ENCODE assay signal across 13 cellular contexts in genomic region chr17:77862890-77863813, GRCh38.
A peak's percentile ranks its signal among the peaks of the same experiment; 100 is the strongest.
DNase-seq lines count a peak whose midpoint lies in the region; ATAC-seq and TF ChIP-seq lines count a peak whose summit lies in the region.
"Had no signal": no experiment of that assay in that cellular context is flagged by ENCODE, and none has a peak within 500 bp of the region (broad histone marks: within the 10 kb centered on the region; RNA-seq: fewer than 3 reads in every experiment).

No MANE protein-coding gene starts in this region.

- DNase-seq in activated CD8-positive, alpha-beta memory T cell treated with anti-CD3 and anti-CD28 coated beads, Interleukin-2, amount 10 ng/mL, durations not matched to agents 7 days and 5 days, result no peak
- no peak for DNase-seq in activated CD8-positive, alpha-beta memory T cell treated with anti-CD3 and anti-CD28 coated beads, Interleukin-2, amount 50 U/mL, for 48 hours
- DNase-seq in PC-3 (peak; percentile 25), right atrium auricular region (ENCODE audit: low spot score) (no peak), spleen (peak; percentile 46), omental fat pad (ENCODE audit: low spot score) (no peak), T-helper 1 cell (no peak)
- DNase-seq: activated CD4-positive, CD25-positive, alpha-beta regulatory T cell; activated T-cell treated with anti-CD3 and anti-CD28 coated beads, Interleukin-2, amount 50 U/mL, for 1 hour had no signal

- TF ChIP-seq CTCF in PC-3 (conservative IDR thresholded peaks at IDR 0.05; ENCODE audit: low read depth, low read length) (no peak), right atrium auricular region (IDR thresholded peaks at IDR 0.05) (no peak), spleen (IDR thresholded peaks at IDR 0.05 in 8 of 11, conservative IDR thresholded peaks at IDR 0.05 in 3 of 11) (no peak), omental fat pad (IDR thresholded peaks at IDR 0.05) (no peak)

- ATAC-seq in activated CD8-positive, alpha-beta memory T cell treated with anti-CD3 and anti-CD28 coated beads, Interleukin-2, amount 10 ng/mL, durations not matched to agents 7 days and 5 days, result peak; percentile 31
- no peak for ATAC-seq in PC-3
- ATAC-seq in GM21423 (IDR thresholded peaks at IDR 0.05; ENCODE audit: unreplicated experiment), result no peak
- ATAC-seq in omental fat pad (ENCODE audit: low FRiP score), result no peak

- no peak overlapping the region for H3K4me2 ChIP-seq in PC-3 (ENCODE audit: low read length)
- H3K4me2 ChIP-seq: SK-N-SH had no signal

- no peak overlapping the region for H3K4me3 Mint-ChIP-seq in activated CD8-positive, alpha-beta memory T cell treated with anti-CD3 and anti-CD28 coated beads, Interleukin-2, amount 10 ng/mL, durations not matched to agents 7 days and 5 days

- CTCF ChIA-PET in activated CD8-positive, alpha-beta memory T cell treated with anti-CD3 and anti-CD28 coated beads, Interleukin-2, amount 10 ng/mL, durations not matched to agents 7 days and 5 days (lab: Charles Lee), result interaction anchor here (1.3 kb wide), 1 partner anchor 17 kb away, joined by 4 read pairs; no protein-coding TSS in a partner anchor
- CTCF ChIA-PET in PC-3 (lab: Charles Lee), result no interaction called here

- H3K27me3 ChIP-seq in PC-3 (ENCODE audit: low read length) (peaks cover 41% of the 10 kb centered on the region), right atrium auricular region (no peaks in the 10 kb centered on the region), spleen (replicated peaks in 1 of 7) (peaks cover 0 to 29% (median 0%) of the 10 kb centered on the region in 7 donors)
- H3K27me3 ChIP-seq: adrenal gland, ovary had no signal

- peaks cover 3% of the 10 kb centered on the region for H3K9me3 Mint-ChIP-seq in activated CD8-positive, alpha-beta memory T cell treated with anti-CD3 and anti-CD28 coated beads, Interleukin-2, amount 10 ng/mL, durations not matched to agents 7 days and 5 days (ENCODE audit: low read depth)

- H3K27me3 Mint-ChIP-seq in activated CD8-positive, alpha-beta memory T cell treated with anti-CD3 and anti-CD28 coated beads, Interleukin-2, amount 10 ng/mL, durations not matched to agents 7 days and 5 days, result peaks cover 8% of the 10 kb centered on the region

- H3K9me3 ChIP-seq in PC-3 (ENCODE audit: low read length) (no peaks in the 10 kb centered on the region), right atrium auricular region (no peaks in the 10 kb centered on the region), spleen (no peaks in the 10 kb centered on the region)
- H3K9me3 ChIP-seq: adrenal gland, ovary, SK-N-SH had no signal

- H3K4me3 ChIP-seq in PC-3 (ENCODE audit: low read length), result no peak overlapping the region
- no peak overlapping the region for H3K4me3 ChIP-seq in right atrium auricular region
- H3K4me3 ChIP-seq in spleen, result no peak overlapping the region
- H3K4me3 ChIP-seq: adrenal gland, ovary had no signal

- POLR2A ChIA-PET in PC-3 (lab: Charles Lee; ENCODE audit: unreplicated experiment), result interaction anchor here (0.6 kb wide), 1 partner anchor 53 kb away, joined by 8 read pairs; no protein-coding TSS in a partner anchor

- H3K9ac ChIP-seq in PC-3 (ENCODE audit: low read length), result no peak overlapping the region
- H3K9ac ChIP-seq: SK-N-SH had no signal

- H3K4me1 ChIP-seq in PC-3 (ENCODE audit: insufficient read depth, low read length) (no peaks in the 10 kb centered on the region), right atrium auricular region (peaks cover 0 to 26% of the 10 kb centered on the region in 2 donors), spleen (peaks cover 8 to 44% (median 27%) of the 10 kb centered on the region in 6 donors)

- H3K27ac Mint-ChIP-seq in activated CD8-positive, alpha-beta memory T cell treated with anti-CD3 and anti-CD28 coated beads, Interleukin-2, amount 10 ng/mL, durations not matched to agents 7 days and 5 days, result peak overlapping the region; percentile 32

- H3K79me2 ChIP-seq in PC-3 (ENCODE audit: low read length), result no peaks in the 10 kb centered on the region

- no peak for TF ChIP-seq POLR2A in spleen (IDR thresholded peaks at IDR 0.05)

- WGBS in spleen, 5 donors, result 73 to 84% (median 80%) methylated on average over 14 of the region's 14 CpGs

- H3K4me1 Mint-ChIP-seq in activated CD8-positive, alpha-beta memory T cell treated with anti-CD3 and anti-CD28 coated beads, Interleukin-2, amount 10 ng/mL, durations not matched to agents 7 days and 5 days, result peaks cover 19% of the 10 kb centered on the region

- H3K9me2 ChIP-seq in PC-3 (replicated peaks; ENCODE audit: low read length), result no peaks in the 10 kb centered on the region
- H3K9me2 ChIP-seq: SK-N-SH had no signal

- H2AFZ ChIP-seq in PC-3 (ENCODE audit: low read length), result no peak overlapping the region

- no peaks in the 10 kb centered on the region for H3K36me3 Mint-ChIP-seq in activated CD8-positive, alpha-beta memory T cell treated with anti-CD3 and anti-CD28 coated beads, Interleukin-2, amount 10 ng/mL, durations not matched to agents 7 days and 5 days

- intact Hi-C loops in PC-3 (cut with micrococcal nuclease) (no loop called here), spleen (cut with DNase I; ENCODE audit: low total_unique reads) (no loop called here)

- no peaks in the 10 kb centered on the region for H3F3A ChIP-seq in PC-3 (ENCODE audit: low read length, unreplicated experiment)

- H3K36me3 ChIP-seq in PC-3 (ENCODE audit: low read depth, low read length) (no peaks in the 10 kb centered on the region), right atrium auricular region (no peaks in the 10 kb centered on the region), spleen (no peaks in the 10 kb centered on the region)
- H3K36me3 ChIP-seq: adrenal gland, ovary had no signal

- no peaks in the 10 kb centered on the region for H4K20me1 ChIP-seq in PC-3 (ENCODE audit: low read length)

- no peak overlapping the region for H3K27ac ChIP-seq in PC-3 (ENCODE audit: low read length)
- H3K27ac ChIP-seq in right atrium auricular region, result peak overlapping the region; percentile 37 to 70
- H3K27ac ChIP-seq in spleen, result peak overlapping the region in 4 of 8 donors; percentile 33 to 67 (median 56)
- H3K27ac ChIP-seq: ovary had no signal

- BruUV-seq in PC-3 (replicated peaks; lab: Mats Ljungman, UMichigan), result no TSS peak

Comparison
In these comparisons a context has a peak if more than half of its experiments do, and no peak if none do; other contexts are left out.
1. DNase-seq: peak in PC-3 (single experiment) and spleen (single experiment); none in activated CD8-positive, alpha-beta memory T cell treated with anti-CD3 and anti-CD28 coated beads, Interleukin-2, amount 10 ng/mL, durations not matched to agents 7 days and 5 days (single experiment), activated CD8-positive, alpha-beta memory T cell treated with anti-CD3 and anti-CD28 coated beads, Interleukin-2, amount 50 U/mL, for 48 hours (single experiment), right atrium auricular region (single experiment), omental fat pad (single experiment) and T-helper 1 cell (0 of 5).